8 cellular contexts compared by ENCODE assay signal in the genomic region with DNA sequence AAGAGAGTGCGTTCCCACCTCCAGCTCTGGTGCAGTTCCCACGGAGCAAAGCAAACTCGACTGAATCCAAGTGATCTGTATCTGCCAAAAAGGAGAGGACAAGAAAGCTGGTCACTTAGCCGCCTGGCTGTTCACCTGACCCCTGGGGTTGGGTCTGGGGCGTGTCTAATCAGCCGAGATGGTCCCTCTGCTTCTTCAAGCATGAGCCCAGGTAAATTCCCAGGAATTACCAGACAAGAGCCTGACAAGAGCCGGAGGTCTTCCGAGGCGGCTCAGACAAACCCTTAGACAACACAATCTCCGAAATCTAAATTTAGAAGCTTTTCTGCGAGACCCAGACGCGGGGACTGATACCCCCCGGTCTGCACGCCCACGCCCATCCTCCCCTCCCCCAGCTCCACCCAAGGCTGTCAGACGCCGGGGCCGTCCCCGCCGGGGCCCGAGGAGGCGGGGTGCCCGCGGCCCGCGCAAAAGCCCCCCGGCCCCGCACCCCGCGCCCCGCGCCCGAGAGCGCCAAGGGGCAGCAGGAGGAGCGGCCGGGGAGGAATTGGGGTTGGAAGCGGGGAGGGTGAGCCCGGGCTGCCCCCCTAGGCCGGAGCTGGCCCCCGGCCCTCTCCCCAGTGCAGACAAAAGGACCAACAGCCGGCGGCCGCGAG. TPM values are rescaled to one million over a fixed set of nuclear protein-coding genes. Genes with fewer than 3 reads are reported as not detected.
DNase-seq lines count a peak whose midpoint lies in the region; ATAC-seq and TF ChIP-seq lines count a peak whose summit lies in the region.

No MANE protein-coding gene starts in this region.

- H3K27me3 Mint-ChIP-seq in mesothelial cell of epicardium (ENCODE audit: low read depth): no peaks in the 10 kb centered on the region
- no peaks in the 10 kb centered on the region for H3K27me3 Mint-ChIP-seq in stimulated activated memory B cell treated with anti-CD40 and anti-IgM and Interleukin-4, amounts not matched to agents 10 μg/mL and 1 μg/mL and 100 μg/mL, for 72 hours

- peaks cover 24% of the 10 kb centered on the region for H3F3A ChIP-seq in DOHH2 (ENCODE audit: control insufficient read depth, insufficient read depth)

- H3K4me3 Mint-ChIP-seq in mesothelial cell of epicardium: peak overlapping the region; percentile 87
- H3K4me3 Mint-ChIP-seq in stimulated activated memory B cell treated with anti-CD40 and anti-IgM and Interleukin-4, amounts not matched to agents 10 μg/mL and 1 μg/mL and 100 μg/mL, for 72 hours: peak overlapping the region; percentile 100

- peak overlapping the region; percentile 79 for H3K4me3 ChIP-seq in DOHH2 (ENCODE audit: low read length)

- H3K27ac ChIP-seq in DOHH2 (ENCODE audit: low read depth, low read length): peak overlapping the region; percentile 45

- peak overlapping the region; percentile 81 for H3K4me2 ChIP-seq in DOHH2 (ENCODE audit: low read length)

- peaks cover 17% of the 10 kb centered on the region for H3K36me3 Mint-ChIP-seq in mesothelial cell of epicardium
- peaks cover 18% of the 10 kb centered on the region for H3K36me3 Mint-ChIP-seq in stimulated activated memory B cell treated with anti-CD40 and anti-IgM and Interleukin-4, amounts not matched to agents 10 μg/mL and 1 μg/mL and 100 μg/mL, for 72 hours

- no peaks in the 10 kb centered on the region for H3K9me3 ChIP-seq in DOHH2 (ENCODE audit: control insufficient read depth, insufficient read depth, low read length)

- no peaks in the 10 kb centered on the region for H3K9me2 ChIP-seq in DOHH2 (replicated peaks; ENCODE audit: control insufficient read depth, low read length)

- peaks cover 18% of the 10 kb centered on the region for H3K4me1 Mint-ChIP-seq in mesothelial cell of epicardium
- H3K4me1 Mint-ChIP-seq in stimulated activated memory B cell treated with anti-CD40 and anti-IgM and Interleukin-4, amounts not matched to agents 10 μg/mL and 1 μg/mL and 100 μg/mL, for 72 hours: peaks cover 54% of the 10 kb centered on the region

- peak; percentile 24 for DNase-seq in LoVo (ENCODE audit: low spot score)
- peak; percentile 55 to 67 for DNase-seq in activated CD4-positive, alpha-beta T cell treated with anti-CD3 and anti-CD28 coated beads, Interleukin-2, amount 50 U/mL, for 48 hours
- DNase-seq in effector CD4-positive, alpha-beta T cell: peak; percentile 52
- peak; percentile 42 to 77 for DNase-seq in mesothelial cell of epicardium (ENCODE audit: low spot score in 2 of 2, unreplicated experiment in 2 of 2)
- DNase-seq in occipital lobe (lab: John Stamatoyannopoulos, UW): no peak

- H3K9me3 Mint-ChIP-seq in mesothelial cell of epicardium: no peaks in the 10 kb centered on the region
- no peaks in the 10 kb centered on the region for H3K9me3 Mint-ChIP-seq in stimulated activated memory B cell treated with anti-CD40 and anti-IgM and Interleukin-4, amounts not matched to agents 10 μg/mL and 1 μg/mL and 100 μg/mL, for 72 hours

- no peaks in the 10 kb centered on the region for H3K27me3 ChIP-seq in DOHH2 (ENCODE audit: control insufficient read depth, low read length)

- TF ChIP-seq CTCF in DOHH2 (IDR thresholded peaks at IDR 0.05; ENCODE audit: low read depth, low read length, poor library complexity, severe bottlenecking): no peak
- no peak for TF ChIP-seq CTCF in mesothelial cell of epicardium (IDR thresholded peaks at IDR 0.05; ENCODE audit: unreplicated experiment)

- peak overlapping the region; percentile 96 for H3K27ac Mint-ChIP-seq in mesothelial cell of epicardium
- peak overlapping the region; percentile 92 for H3K27ac Mint-ChIP-seq in stimulated activated memory B cell treated with anti-CD40 and anti-IgM and Interleukin-4, amounts not matched to agents 10 μg/mL and 1 μg/mL and 100 μg/mL, for 72 hours

- ATAC-seq in GM21786 (IDR thresholded peaks at IDR 0.05; ENCODE audit: unreplicated experiment): peak; percentile 35
- peak; percentile 81 for ATAC-seq in stimulated activated memory B cell treated with anti-CD40 and anti-IgM and Interleukin-4, amounts not matched to agents 10 μg/mL and 1 μg/mL and 100 μg/mL, for 72 hours

- no peaks in the 10 kb centered on the region for H4K20me1 ChIP-seq in DOHH2 (ENCODE audit: control insufficient read depth, insufficient read depth, low read depth, low read length)

- no peaks in the 10 kb centered on the region for H3K79me2 ChIP-seq in DOHH2 (ENCODE audit: control insufficient read depth, low read length)

- peaks cover 43% of the 10 kb centered on the region for H3K4me1 ChIP-seq in DOHH2 (ENCODE audit: control insufficient read depth, low read length)

- H3K36me3 ChIP-seq in DOHH2 (ENCODE audit: control insufficient read depth, low read length): peaks cover 5% of the 10 kb centered on the region; the same call in 1 of the 2 replicates

RNA-seq across cellular contexts. Expression of gene ZNF821, which starts 0.7 kb away (rescaled TPM):
- 25.2 to 28.8 TPM (median 27.1 TPM) in 3 replicates for total RNA-seq in mesothelial cell of epicardium
- 35.1 TPM for total RNA-seq in occipital lobe

RNA-seq across cellular contexts. Expression of gene IST1, which starts 12.0 kb away (rescaled TPM):
- total RNA-seq in mesothelial cell of epicardium (307 to 309 TPM (median 309 TPM) in 3 replicates), occipital lobe (122 TPM)

RNA-seq across cellular contexts. Expression of gene ATXN1L, which starts 37.5 kb away (rescaled TPM):
- total RNA-seq in mesothelial cell of epicardium: 31.6 to 32.5 TPM (median 31.9 TPM) in 3 replicates
- total RNA-seq in occipital lobe: 10.5 TPM
